ENCODE assay signal across 11 cellular contexts in genomic region chr2:134206029-134206428, GRCh38. TPM values are rescaled to one million over a fixed set of nuclear protein-coding genes. Genes with fewer than 3 reads are reported as not detected.
A peak's percentile ranks its signal among the peaks of the same experiment; 100 is the strongest.
DNase-seq lines count a peak whose midpoint lies in the region; ATAC-seq and TF ChIP-seq lines count a peak whose summit lies in the region.
"Had no signal": no experiment of that assay in that cellular context is flagged by ENCODE, and none has a peak within 500 bp of the region (broad histone marks: within the 10 kb centered on the region; RNA-seq: fewer than 3 reads in every experiment).

No MANE protein-coding gene starts in this region.

- DNase-seq in CD1c-positive myeloid dendritic cell (ENCODE audit: extremely low spot score) (peak; percentile 76), NCI-H69 (lab: John Stamatoyannopoulos, UW) (peak; percentile 63), iPS DF 19.7 (ENCODE audit: low read depth, low spot score) (peak; percentile 38), ureter (ENCODE audit: low spot score) (no peak), DMS53 treated with DMSO at 0.1 percent for 48 hours (lab: John Stamatoyannopoulos, UW; ENCODE audit: unreplicated experiment) (no peak), breast epithelium (ENCODE audit: low spot score in 2 of 2) (no peak), hippocampal formation (lab: John Stamatoyannopoulos, UW) (no peak)
- DNase-seq: foreskin melanocyte, kidney glomerular epithelial cell, NCI-H1092 treated with DMSO at 0.1 percent for 48 hours had no signal

- intact Hi-C loops in breast epithelium (cut with DNase I; ENCODE audit: low total_unique reads), result no loop called here

- no peak overlapping the region for H3K4me3 ChIP-seq in breast epithelium

- no peaks in the 10 kb centered on the region for H3K36me3 ChIP-seq in breast epithelium

- TF ChIP-seq CTCF in breast epithelium (IDR thresholded peaks at IDR 0.05), result no peak

- no peak for TF ChIP-seq POLR2A in breast epithelium (IDR thresholded peaks at IDR 0.05)

- no peaks in the 10 kb centered on the region for H3K27me3 ChIP-seq in breast epithelium

- peak overlapping the region in 1 of 2 donors; percentile 43 for H3K27ac ChIP-seq in breast epithelium

- no peaks in the 10 kb centered on the region for H3K4me1 ChIP-seq in breast epithelium

- peak; percentile 76 for ATAC-seq in GM19455 (IDR thresholded peaks at IDR 0.05; ENCODE audit: unreplicated experiment)

- H3K9me3 ChIP-seq in breast epithelium, result no peaks in the 10 kb centered on the region

RNA-seq across cellular contexts. Expression of gene MGAT5, which starts 47.8 kb away (rescaled TPM):
- 56.3 TPM for total RNA-seq in ureter
- 10 to 100 TPM; 30.5 to 42.6 (median 34.4) TPM for total RNA-seq in breast epithelium

Comparison
In these comparisons a context has a peak if more than half of its experiments do, and no peak if none do; other contexts are left out.
1. DNase-seq: peak in CD1c-positive myeloid dendritic cell (single experiment), NCI-H69 (single experiment) and iPS DF 19.7 (single experiment); none in ureter (single experiment), DMS53 treated with DMSO at 0.1 percent for 48 hours (single experiment), breast epithelium (0 of 2) and hippocampal formation (0 of 2).